In the genomic region with DNA sequence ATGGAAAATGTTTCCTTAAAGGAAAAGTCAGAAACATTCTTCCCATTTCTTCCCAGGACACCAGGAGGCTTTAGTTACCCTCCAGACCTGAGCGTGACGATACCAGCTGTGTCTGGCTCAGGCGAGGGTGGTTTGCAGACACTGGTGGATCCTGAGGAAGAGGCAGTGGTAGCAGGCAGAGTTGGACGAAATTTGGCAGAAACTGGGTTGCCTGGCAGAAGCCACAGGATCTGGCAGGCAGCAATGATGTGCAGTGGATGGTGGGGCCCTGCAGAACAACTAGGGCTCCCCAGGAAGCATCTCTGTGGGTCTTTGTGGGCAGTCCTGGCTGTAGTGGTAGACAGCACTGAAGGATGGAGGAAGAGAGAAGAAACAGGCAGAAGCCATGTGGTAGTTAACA, we compare ENCODE assay signal across 28 cellular contexts.
"Had no signal": no experiment of that assay in that cellular context is flagged by ENCODE, and none has a peak within 500 bp of the region (broad histone marks: within the 10 kb centered on the region; RNA-seq: fewer than 3 reads in every experiment).

No MANE protein-coding gene starts in this region.

- H3K27ac ChIP-seq: stomach, suprapubic skin, testis, thoracic aorta, thyroid gland, tibial artery, tibial nerve, transverse colon, upper lobe of left lung, upper lobe of right lung, uterus, vagina had no signal

- H3K4me3 ChIP-seq: stomach, suprapubic skin, testis, thoracic aorta, thyroid gland, tibial artery, tibial nerve, transverse colon, upper lobe of left lung, upper lobe of right lung, uterus, vagina had no signal

- H3K27me3 ChIP-seq: stomach, suprapubic skin, testis, thyroid gland, tibial artery, tibial nerve, transverse colon, upper lobe of left lung, upper lobe of right lung, uterus, vagina had no signal

- H3K9me3 Mint-ChIP-seq: stimulated activated effector memory CD8-positive, alpha-beta T cell treated with anti-CD3 and anti-CD28 coated beads, Interleukin-12 subunit alpha, Interleukin-12 subunit beta, amount 100 ng/mL, for 72 hours; stimulated activated memory B cell treated with anti-CD40 and anti-IgM and Interleukin-4, amounts not matched to agents 10 μg/mL and 1 μg/mL and 100 μg/mL, for 72 hours; stimulated activated naive B cell treated with anti-CD40 and anti-IgM and Interleukin-4, amounts not matched to agents 10 μg/mL and 1 μg/mL and 100 μg/mL, for 72 hours; stimulated activated naive CD8-positive, alpha-beta T cell treated with anti-CD3 and anti-CD28 coated beads, Interleukin-15, Interleukin-2, amounts not matched to agents 100 ng/mL and 50 ng/mL, for 24 hours; type B pancreatic cell had no signal

- DNase-seq: stimulated activated CD4-positive, alpha-beta T cell treated with anti-CD3 and anti-CD28 coated beads, Interleukin-2, amount 100 ng/mL, for 24 hours; stimulated activated CD4-positive, alpha-beta T cell treated with anti-CD3 and anti-CD28 coated beads, Interleukin-2, amount 100 ng/mL, for 48 hours; stimulated activated CD4-positive, alpha-beta T cell treated with anti-CD3 and anti-CD28 coated beads, Interleukin-4, amount 100 ng/mL, for 1 hour; stimulated activated CD4-positive, alpha-beta T cell treated with anti-CD3 and anti-CD28 coated beads, Interleukin-4, amount 100 ng/mL, for 24 hours; stimulated activated CD4-positive, alpha-beta T cell treated with anti-CD3 and anti-CD28 coated beads, Interleukin-4, amount 100 ng/mL, for 4 hours; stimulated activated CD8-positive, alpha-beta memory T cell treated with anti-CD3 and anti-CD28 coated beads, Interleukin-4, amount 100 ng/mL, for 48 hours; stimulated activated naive B cell treated with anti-CD40 and anti-IgM and Interleukin-4, amounts not matched to agents 10 μg/mL and 1 μg/mL and 100 μg/mL, for 72 hours; stimulated activated naive CD4-positive, alpha-beta T cell; stimulated activated naive CD4-positive, alpha-beta T cell treated with Interleukin-2 at 50 U/mL for 16 hours; stomach; substantia nigra; testis; thyroid gland; tibial artery; transverse colon; trophoblast cell; upper lobe of left lung; upper lobe of right lung; uterus had no signal

- H3K36me3 Mint-ChIP-seq: stimulated activated effector memory CD8-positive, alpha-beta T cell treated with anti-CD3 and anti-CD28 coated beads, Interleukin-12 subunit alpha, Interleukin-12 subunit beta, amount 100 ng/mL, for 72 hours; stimulated activated memory B cell treated with anti-CD40 and anti-IgM and Interleukin-4, amounts not matched to agents 10 μg/mL and 1 μg/mL and 100 μg/mL, for 72 hours; stimulated activated naive B cell treated with anti-CD40 and anti-IgM and Interleukin-4, amounts not matched to agents 10 μg/mL and 1 μg/mL and 100 μg/mL, for 72 hours; type B pancreatic cell had no signal

- H3K4me1 Mint-ChIP-seq: stimulated activated effector memory CD8-positive, alpha-beta T cell treated with anti-CD3 and anti-CD28 coated beads, Interleukin-12 subunit alpha, Interleukin-12 subunit beta, amount 100 ng/mL, for 72 hours; stimulated activated memory B cell treated with anti-CD40 and anti-IgM and Interleukin-4, amounts not matched to agents 10 μg/mL and 1 μg/mL and 100 μg/mL, for 72 hours; stimulated activated naive B cell treated with anti-CD40 and anti-IgM and Interleukin-4, amounts not matched to agents 10 μg/mL and 1 μg/mL and 100 μg/mL, for 72 hours had no signal

- H3K9me3 ChIP-seq: stomach, suprapubic skin, testis, thoracic aorta, thyroid gland, tibial artery, tibial nerve, transverse colon, upper lobe of left lung, upper lobe of right lung, uterus, vagina had no signal

- H3K27ac Mint-ChIP-seq: stimulated activated effector memory CD8-positive, alpha-beta T cell treated with anti-CD3 and anti-CD28 coated beads, Interleukin-12 subunit alpha, Interleukin-12 subunit beta, amount 100 ng/mL, for 72 hours; stimulated activated memory B cell treated with anti-CD40 and anti-IgM and Interleukin-4, amounts not matched to agents 10 μg/mL and 1 μg/mL and 100 μg/mL, for 72 hours; stimulated activated naive B cell treated with anti-CD40 and anti-IgM and Interleukin-4, amounts not matched to agents 10 μg/mL and 1 μg/mL and 100 μg/mL, for 72 hours; stimulated activated naive CD8-positive, alpha-beta T cell treated with anti-CD3 and anti-CD28 coated beads, Interleukin-15, Interleukin-2, amounts not matched to agents 100 ng/mL and 50 ng/mL, for 24 hours; type B pancreatic cell had no signal

- FAIRE-seq: urothelium cell line had no signal

- H3K27me3 Mint-ChIP-seq: stimulated activated memory B cell treated with anti-CD40 and anti-IgM and Interleukin-4, amounts not matched to agents 10 μg/mL and 1 μg/mL and 100 μg/mL, for 72 hours; stimulated activated naive B cell treated with anti-CD40 and anti-IgM and Interleukin-4, amounts not matched to agents 10 μg/mL and 1 μg/mL and 100 μg/mL, for 72 hours; stimulated activated naive CD8-positive, alpha-beta T cell treated with anti-CD3 and anti-CD28 coated beads, Interleukin-15, Interleukin-2, amounts not matched to agents 100 ng/mL and 50 ng/mL, for 24 hours; type B pancreatic cell had no signal

- H3K4me1 ChIP-seq: stomach, suprapubic skin, testis, thyroid gland, tibial artery, tibial nerve, transverse colon, upper lobe of left lung, upper lobe of right lung, vagina had no signal

- H3K4me3 Mint-ChIP-seq: stimulated activated effector memory CD8-positive, alpha-beta T cell treated with anti-CD3 and anti-CD28 coated beads, Interleukin-12 subunit alpha, Interleukin-12 subunit beta, amount 100 ng/mL, for 72 hours; stimulated activated memory B cell treated with anti-CD40 and anti-IgM and Interleukin-4, amounts not matched to agents 10 μg/mL and 1 μg/mL and 100 μg/mL, for 72 hours; stimulated activated naive B cell treated with anti-CD40 and anti-IgM and Interleukin-4, amounts not matched to agents 10 μg/mL and 1 μg/mL and 100 μg/mL, for 72 hours; stimulated activated naive CD8-positive, alpha-beta T cell treated with anti-CD3 and anti-CD28 coated beads, Interleukin-15, Interleukin-2, amounts not matched to agents 100 ng/mL and 50 ng/mL, for 24 hours; type B pancreatic cell had no signal

- H3K36me3 ChIP-seq: stomach, suprapubic skin, thoracic aorta, thyroid gland, tibial artery, tibial nerve, transverse colon, upper lobe of left lung, upper lobe of right lung, uterus, vagina had no signal

- ATAC-seq: stimulated activated effector memory CD8-positive, alpha-beta T cell treated with anti-CD3 and anti-CD28 coated beads, Interleukin-12 subunit alpha, Interleukin-12 subunit beta, amount 100 ng/mL, for 72 hours; stimulated activated memory B cell treated with anti-CD40 and anti-IgM and Interleukin-4, amounts not matched to agents 10 μg/mL and 1 μg/mL and 100 μg/mL, for 72 hours; stimulated activated naive B cell treated with anti-CD40 and anti-IgM and Interleukin-4, amounts not matched to agents 10 μg/mL and 1 μg/mL and 100 μg/mL, for 72 hours; upper lobe of right lung had no signal
